In genomic region chr19:54137114-54137912, GRCh38 we compare ENCODE assay signal across 8 cellular contexts. TPM values are rescaled to one million over a fixed set of nuclear protein-coding genes. Genes with fewer than 3 reads are reported as not detected.
DNase-seq lines count a peak whose midpoint lies in the region; ATAC-seq, FAIRE-seq and TF ChIP-seq lines count a peak whose summit lies in the region.

Gene CNOT3, plus strand, starts transcription at chr19:54137762. Its CDS starts 5,217 bp downstream, at chr19:54142979.

- peak within 1 kb of the TSS; percentile 80 for H2AFZ ChIP-seq in OCI-LY3 (ENCODE audit: low read depth, low read length)

- H3K27ac ChIP-seq in OCI-LY3 (ENCODE audit: low read length) (peak within 1 kb of the TSS; percentile 68), mesodermal cell (ENCODE audit: low read depth, low read length, severe bottlenecking) (peak within 1 kb of the TSS; percentile 96)

- peaks cover 47% of the 10 kb centered on the region for H3K79me2 ChIP-seq in OCI-LY3 (ENCODE audit: low read length)

- H3K9me3 ChIP-seq in OCI-LY3 (ENCODE audit: insufficient read depth, low read length) (no peaks in the 10 kb centered on the region), mesodermal cell (ENCODE audit: control insufficient read depth, low read length) (no peaks in the 10 kb centered on the region)

- H3K4me1 ChIP-seq in OCI-LY3 (ENCODE audit: low read length): peaks cover 21% of the 10 kb centered on the region
- H3K4me1 ChIP-seq in mesodermal cell (ENCODE audit: control insufficient read depth, insufficient read depth, low read length, poor library complexity, severe bottlenecking): peaks cover 25% of the 10 kb centered on the region

- peak; percentile 100 for FAIRE-seq in endometrium (lab: Jason Lieb, UNC)

- WGBS in mesodermal cell (ENCODE audit: insufficient coverage in 2 of 2), 2 experiments: 0% methylated on average over 43 to 50 of the region's 63 CpGs

- peaks cover 39% of the 10 kb centered on the region for H4K20me1 ChIP-seq in OCI-LY3 (ENCODE audit: insufficient read depth, low read length)

- DNase-seq in D341Med (ENCODE audit: low spot score): peak; percentile 94
- peak; percentile 100 for DNase-seq in HuH-7 (ENCODE audit: low spot score)
- peak; percentile 97 for DNase-seq in activated CD8-positive, alpha-beta memory T cell treated with anti-CD3 and anti-CD28 coated beads, Interleukin-2, amount 50 U/mL, for 48 hours
- peak; percentile 98 to 99 for DNase-seq in stimulated activated CD8-positive, alpha-beta memory T cell treated with anti-CD3 and anti-CD28 coated beads, Interleukin-15, amount 100 ng/mL, for 4 hours (ENCODE audit: low read depth in 2 of 2)

- peak within 1 kb of the TSS; percentile 97 for H3K9ac ChIP-seq in OCI-LY3 (ENCODE audit: low read length)

- ATAC-seq in GM21515 (IDR thresholded peaks at IDR 0.05; ENCODE audit: unreplicated experiment): peak; percentile 72

- peak within 1 kb of the TSS; percentile 87 for H3K4me2 ChIP-seq in OCI-LY3 (ENCODE audit: low read length)

- no peak for TF ChIP-seq CTCF in OCI-LY3 (IDR thresholded peaks at IDR 0.05; ENCODE audit: low read depth, low read length)

- H3K27me3 ChIP-seq in OCI-LY3 (ENCODE audit: low read depth, low read length): no peaks in the 10 kb centered on the region

- peaks cover 21% of the 10 kb centered on the region for H3K36me3 ChIP-seq in OCI-LY3 (replicated peaks; ENCODE audit: low read depth, low read length)
- peaks cover 37% of the 10 kb centered on the region for H3K36me3 ChIP-seq in mesodermal cell (ENCODE audit: control insufficient read depth, insufficient read depth, low read length)

- H3K4me3 ChIP-seq in OCI-LY3 (ENCODE audit: low read length) (peak within 1 kb of the TSS; percentile 94), mesodermal cell (ENCODE audit: extremely low read depth, insufficient read depth, low read length, poor library complexity, severe bottlenecking) (peak within 1 kb of the TSS; percentile 87)

RNA-seq across cellular contexts. Expression of gene CNOT3, which starts in this region (rescaled TPM):
- polyA plus RNA-seq in mesodermal cell (2013, experiment 1 of 2): 59.3 TPM
- polyA plus RNA-seq in mesodermal cell (2013, experiment 2 of 2): 53.7 TPM

Comparison
In these comparisons a context has a peak if more than half of its experiments do, and no peak if none do; other contexts are left out.
1. Peak in every context shown above with its lines: DNase-seq, ATAC-seq, H3K4me3 ChIP-seq and H3K27ac ChIP-seq.